Comparison of ENCODE assay signal across 8 cellular contexts in the genomic region with DNA sequence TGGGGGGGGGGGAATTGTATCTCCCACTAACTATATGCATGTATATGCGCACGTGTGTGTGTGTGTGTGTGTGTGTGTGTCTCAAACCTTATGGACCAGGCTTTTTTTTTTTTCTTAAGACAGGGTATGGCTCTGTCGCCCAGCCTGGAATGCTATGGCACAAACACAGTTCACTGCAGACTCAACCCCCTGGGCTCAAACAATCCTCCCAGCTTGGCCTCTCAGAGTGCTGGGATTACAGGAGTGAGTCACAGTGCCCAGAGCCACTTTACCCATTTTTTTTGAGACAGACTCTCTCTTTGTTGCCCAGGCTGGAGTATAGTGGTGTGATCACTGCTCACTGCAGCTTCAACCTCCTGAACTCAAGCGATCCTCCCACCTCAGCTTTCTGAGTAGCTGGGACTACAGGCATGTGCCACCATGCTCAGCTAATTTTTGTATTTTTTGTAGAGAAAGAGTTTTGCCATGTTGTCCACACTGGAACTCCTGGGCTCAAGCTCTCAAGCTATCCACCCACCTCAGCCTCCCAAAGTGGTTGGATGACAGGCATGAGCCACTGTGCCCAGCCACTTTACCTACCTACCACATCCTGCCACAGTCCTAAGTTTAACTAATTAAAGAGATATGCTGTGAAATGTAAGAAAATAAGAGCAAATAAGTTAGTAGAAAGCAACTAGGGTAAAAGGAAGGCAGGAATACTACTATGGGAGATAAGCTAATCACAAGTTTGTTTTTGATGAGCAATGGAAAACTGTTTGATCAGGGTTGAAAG. TPM values are rescaled to one million over a fixed set of nuclear protein-coding genes. Genes with fewer than 3 reads are reported as not detected.
DNase-seq lines count a peak whose midpoint lies in the region; ATAC-seq, FAIRE-seq and TF ChIP-seq lines count a peak whose summit lies in the region.

No MANE protein-coding gene starts in this region.

- in situ Hi-C loops in HepG2 (cut with HindIII; ENCODE audit: extremely low pct_ligation_motif_present, low pct_unique_long_range_greater_than_20kb), result no loop called here

- no peaks in the 10 kb centered on the region for H3K9me3 ChIP-seq in HepG2 (ENCODE audit: low read length)
- no peaks in the 10 kb centered on the region for H3K9me3 ChIP-seq in right lobe of liver
- no peaks in the 10 kb centered on the region for H3K9me3 ChIP-seq in upper lobe of right lung

- intact Hi-C loops in HepG2 (cut with micrococcal nuclease; ENCODE audit: unreplicated experiment) (loop anchor here (5.0 kb wide), 1 partner anchor 101 kb away; no protein-coding TSS in a partner anchor), right lobe of liver (cut with DNase I) (no loop called here), upper lobe of right lung (cut with DNase I) (no loop called here)

- H3K27me3 ChIP-seq in HepG2 (ENCODE audit: control insufficient read depth in 1 of 2, insufficient read depth in 2 of 2, low read length in 2 of 2) (no peaks in the 10 kb centered on the region; a peak in 1 of 5 replicates), right lobe of liver (no peaks in the 10 kb centered on the region), upper lobe of right lung (no peaks in the 10 kb centered on the region)

- TF ChIP-seq CTCF in HepG2 (CRISPR knock-in tag; IDR thresholded peaks at IDR 0.05), result no peak
- TF ChIP-seq CTCF in right lobe of liver (IDR thresholded peaks at IDR 0.05), result no peak
- no peak for TF ChIP-seq CTCF in upper lobe of right lung (IDR thresholded peaks at IDR 0.05)

- peak overlapping the region; percentile 76 for H3K4me2 ChIP-seq in HepG2 (ENCODE audit: low read depth, low read length)

- no peak for TF ChIP-seq RAD21 in HepG2 (CRISPR knock-in tag; IDR thresholded peaks at IDR 0.05)

- H3K27ac ChIP-seq in HepG2 (ENCODE audit: extremely low read length, insufficient read depth, low read length), result no peak overlapping the region
- H3K27ac ChIP-seq in right lobe of liver, result peak overlapping the region in 1 of 3 donors; percentile 14
- H3K27ac ChIP-seq in upper lobe of right lung, result no peak overlapping the region

- H3K4me3 ChIP-seq in HepG2 (replicated peaks in 1 of 3; ENCODE audit: insufficient read depth in 1 of 3, low read depth in 2 of 3, low read length in 3 of 3), result peak overlapping the region; percentile 3 to 82 (median 81); a peak in 3 of 6 replicates
- H3K4me3 ChIP-seq in right lobe of liver, result no peak overlapping the region
- H3K4me3 ChIP-seq in upper lobe of right lung, result peak overlapping the region; percentile 94

- TF ChIP-seq EP300 in HepG2 (IDR thresholded peaks at IDR 0.05; ENCODE audit: low read depth in 2 of 2, low read length in 2 of 2) (no peak), HepG2 (CRISPR knock-in tag; IDR thresholded peaks at IDR 0.05; ENCODE audit: borderline replicate concordance) (no peak)

- H2AFZ ChIP-seq in HepG2 (ENCODE audit: low read length), result no peak overlapping the region

- no peak for TF ChIP-seq POLR2A in HepG2 (IDR thresholded peaks at IDR 0.05; ENCODE audit: insufficient read depth in 1 of 2, low read depth in 2 of 2, low read length in 2 of 2)
- no peak for TF ChIP-seq POLR2A in right lobe of liver (IDR thresholded peaks at IDR 0.05)

- ATAC-seq in HepG2, result peak; percentile 4; the same call in 1 of the 3 replicates
- no peak for ATAC-seq in right lobe of liver
- ATAC-seq in upper lobe of right lung, result no peak
- ATAC-seq in HG03378 (IDR thresholded peaks at IDR 0.05; ENCODE audit: unreplicated experiment), result no peak
- no peak for ATAC-seq in GM19035 (IDR thresholded peaks at IDR 0.05; ENCODE audit: unreplicated experiment)

- peaks cover 5% of the 10 kb centered on the region; the same call in 1 of the 2 replicates for H4K20me1 ChIP-seq in HepG2 (ENCODE audit: insufficient read depth, low read length)

- peak; percentile 18 for FAIRE-seq in HepG2 (lab: Jason Lieb, UNC)

- CTCF ChIA-PET in HepG2 (lab: Yijun Ruan, JAX; ENCODE audit: low intra/inter-chr PET ratio, low total read pairs), result no interaction called here

- H3K36me3 ChIP-seq in HepG2 (replicated peaks in 1 of 2; ENCODE audit: control insufficient read depth in 1 of 2, insufficient read depth in 2 of 2, low read length in 2 of 2), result no peaks in the 10 kb centered on the region; a peak in 2 of 5 replicates
- peaks cover 0 to under 1% (median 0%) of the 10 kb centered on the region in 4 donors for H3K36me3 ChIP-seq in right lobe of liver
- peaks cover 11% of the 10 kb centered on the region for H3K36me3 ChIP-seq in upper lobe of right lung

- peaks cover 26% of the 10 kb centered on the region for H3K79me2 ChIP-seq in HepG2 (ENCODE audit: insufficient read depth, low read length)

- H3K4me1 ChIP-seq in HepG2 (ENCODE audit: insufficient read depth, low read length), result peaks cover 21% of the 10 kb centered on the region
- peaks cover 0 to 18% (median 9%) of the 10 kb centered on the region in 4 donors for H3K4me1 ChIP-seq in right lobe of liver
- peaks cover 14% of the 10 kb centered on the region for H3K4me1 ChIP-seq in upper lobe of right lung

- WGBS in HepG2 (ENCODE audit: low lambda C conversion rate), result 77% methylated on average over 4 of the region's 4 CpGs
- 94% methylated on average over 3 of the region's 4 CpGs for WGBS in right lobe of liver (ENCODE audit: insufficient coverage, low coverage, low lambda C conversion rate, missing lambda C conversion rate)

- H3K9ac ChIP-seq in HepG2 (ENCODE audit: insufficient read depth, low read depth, low read length), result peak overlapping the region; percentile 72

- TSS peak; percentile 59 for BruUV-seq in HepG2 (replicated peaks; lab: Mats Ljungman, UMichigan)

- POLR2A ChIA-PET in HepG2 (lab: Yijun Ruan, JAX), result interaction anchor here (1.1 kb wide), 1 partner anchor 78 kb away, joined by 3 read pairs; the partner anchor contains the start of gene PSPC1

- peak; percentile 77 for DNase-seq in HepG2 (ENCODE audit: low spot score)
- DNase-seq in right lobe of liver, result no peak
- DNase-seq in activated T-cell treated with anti-CD3 and anti-CD28 coated beads, Interleukin-2, amount 50 U/mL, for 48 hours, result peak; percentile 20 to 35
- DNase-seq in iris pigment epithelial cell (ENCODE audit: low read depth), result peak; percentile 77
- no peak for DNase-seq in upper lobe of right lung
- DNase-seq in germinal center (ENCODE audit: low spot score), result no peak

TF ChIP-seq in HepG2, 621 proteins besides CTCF, POLR2A, EP300 and RAD21:
- TF ChIP-seq ZNF747 (CRISPR knock-in tag; IDR thresholded peaks at IDR 0.05; ENCODE audit: borderline replicate concordance), result no peak
- TF ChIP-seq FOSL2 (CRISPR knock-in tag; IDR thresholded peaks at IDR 0.05), result peak; percentile 72; the same call in 1 of the 2 replicates
- no peak for TF ChIP-seq CHD4 (IDR thresholded peaks at IDR 0.05; ENCODE audit: borderline replicate concordance, low read length)
- TF ChIP-seq ZNF513 (CRISPR knock-in tag; conservative IDR thresholded peaks at IDR 0.05), result no peak
- TF ChIP-seq SMAD3 (CRISPR knock-in tag; IDR thresholded peaks at IDR 0.05), result no peak
- TF ChIP-seq, protein P1, sequence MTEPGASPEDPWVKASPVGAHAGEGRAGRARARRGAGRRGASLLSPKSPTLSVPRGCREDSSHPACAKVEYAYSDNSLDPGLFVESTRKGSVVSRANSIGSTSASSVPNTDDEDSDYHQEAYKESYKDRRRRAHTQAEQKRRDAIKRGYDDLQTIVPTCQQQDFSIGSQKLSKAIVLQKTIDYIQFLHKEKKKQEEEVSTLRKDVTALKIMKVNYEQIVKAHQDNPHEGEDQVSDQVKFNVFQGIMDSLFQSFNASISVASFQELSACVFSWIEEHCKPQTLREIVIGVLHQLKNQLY (CRISPR knock-in tag; IDR thresholded peaks at IDR 0.05), result no peak
- no peak for TF ChIP-seq NR2F2 (IDR thresholded peaks at IDR 0.05; ENCODE audit: borderline replicate concordance, low read depth)
- TF ChIP-seq ZNF33A (CRISPR knock-in tag; IDR thresholded peaks at IDR 0.05; ENCODE audit: borderline replicate concordance), result no peak
- peak; percentile 48; the same call in 1 of the 2 replicates for TF ChIP-seq SAP130 (CRISPR knock-in tag; IDR thresholded peaks at IDR 0.05; ENCODE audit: low read depth)

RNA-seq across cellular contexts. Expression of gene ZMYM5, which starts 2.4 kb away (rescaled TPM):
- total RNA-seq in HepG2 (2016; rRNA removed; fragmentation: Illumina TruSeq; extraction: Trizol), result 9.4 and 9.8 TPM in 2 replicates
- 6.0 and 8.4 TPM in 2 replicates for total RNA-seq in HepG2 (2016; cell fraction: cytosol; rRNA removed; fragmentation: Illumina TruSeq; extraction: Trizol; ENCODE audit: low read depth)
- 8.3 and 10.2 TPM in 2 replicates for total RNA-seq in HepG2 (2016; cell fraction: insoluble cytoplasmic fraction; rRNA removed; fragmentation: Illumina TruSeq; extraction: Trizol)
- 6.7 and 9.6 TPM in 2 replicates for total RNA-seq in HepG2 (2016; cell fraction: membrane; rRNA removed; fragmentation: Illumina TruSeq; extraction: Trizol)
- total RNA-seq in HepG2 (2016; cell fraction: nucleus; rRNA removed; fragmentation: Illumina TruSeq; extraction: Trizol), result 9.7 and 10.0 TPM in 2 replicates
- 5.3 and 7.8 TPM in 2 replicates for polyA plus RNA-seq in HepG2 (2011; rRNA removed)
- polyA plus RNA-seq in HepG2 (2011; cell fraction: cytosol; rRNA removed), result 2.3 and 3.8 TPM in 2 replicates
- 3.1 and 3.7 TPM in 2 replicates for polyA plus RNA-seq in HepG2 (2011; cell fraction: nucleus; rRNA removed)
- polyA plus RNA-seq in HepG2 (2012), result 5.5 and 7.2 TPM in 2 replicates
- 3.0 and 3.4 TPM in 2 replicates for polyA plus RNA-seq in HepG2 (2016; cell fraction: cytosol; fragmentation: Illumina TruSeq; extraction: Trizol; ENCODE audit: low read depth)
- polyA plus RNA-seq in HepG2 (2016; cell fraction: insoluble cytoplasmic fraction; fragmentation: Illumina TruSeq; extraction: Trizol; ENCODE audit: low read depth), result 11.5 and 12.3 TPM in 2 replicates
- polyA plus RNA-seq in HepG2 (2016; cell fraction: membrane; fragmentation: Illumina TruSeq; extraction: Trizol; ENCODE audit: low read depth), result 4.1 and 4.3 TPM in 2 replicates
- polyA plus RNA-seq in HepG2 (2016; cell fraction: nucleus; fragmentation: Illumina TruSeq; extraction: Trizol; ENCODE audit: insufficient read depth, low read depth), result 12.3 TPM in 2 replicates
- 1.5 and 1.6 TPM in 2 replicates for polyA minus RNA-seq in HepG2 (2011; rRNA and poly(A)+ RNA removed; ENCODE audit: low replicate concordance)
- polyA minus RNA-seq in HepG2 (2011; cell fraction: cytosol; rRNA and poly(A)+ RNA removed), result 3.1 and 3.5 TPM in 2 replicates
- polyA minus RNA-seq in HepG2 (2011; cell fraction: nucleus; rRNA and poly(A)+ RNA removed), result 13.1 and 17.5 TPM in 2 replicates
- 1 to 10 TPM; 3.8 to 6.9 (median 4.4) TPM for total RNA-seq in right lobe of liver
- 11.8 TPM for total RNA-seq in upper lobe of right lung

Comparison
In these comparisons a context has a peak if more than half of its experiments do, and no peak if none do; other contexts are left out.
1. DNase-seq: peak in HepG2 (single experiment), activated T-cell treated with anti-CD3 and anti-CD28 coated beads, Interleukin-2, amount 50 U/mL, for 48 hours (2 of 2) and iris pigment epithelial cell (single experiment); none in right lobe of liver (0 of 3), upper lobe of right lung (single experiment) and germinal center (single experiment).
2. H3K4me3 ChIP-seq: peak in HepG2 (3 of 3) and upper lobe of right lung (single experiment); none in right lobe of liver (0 of 3).